In the genomic region with DNA sequence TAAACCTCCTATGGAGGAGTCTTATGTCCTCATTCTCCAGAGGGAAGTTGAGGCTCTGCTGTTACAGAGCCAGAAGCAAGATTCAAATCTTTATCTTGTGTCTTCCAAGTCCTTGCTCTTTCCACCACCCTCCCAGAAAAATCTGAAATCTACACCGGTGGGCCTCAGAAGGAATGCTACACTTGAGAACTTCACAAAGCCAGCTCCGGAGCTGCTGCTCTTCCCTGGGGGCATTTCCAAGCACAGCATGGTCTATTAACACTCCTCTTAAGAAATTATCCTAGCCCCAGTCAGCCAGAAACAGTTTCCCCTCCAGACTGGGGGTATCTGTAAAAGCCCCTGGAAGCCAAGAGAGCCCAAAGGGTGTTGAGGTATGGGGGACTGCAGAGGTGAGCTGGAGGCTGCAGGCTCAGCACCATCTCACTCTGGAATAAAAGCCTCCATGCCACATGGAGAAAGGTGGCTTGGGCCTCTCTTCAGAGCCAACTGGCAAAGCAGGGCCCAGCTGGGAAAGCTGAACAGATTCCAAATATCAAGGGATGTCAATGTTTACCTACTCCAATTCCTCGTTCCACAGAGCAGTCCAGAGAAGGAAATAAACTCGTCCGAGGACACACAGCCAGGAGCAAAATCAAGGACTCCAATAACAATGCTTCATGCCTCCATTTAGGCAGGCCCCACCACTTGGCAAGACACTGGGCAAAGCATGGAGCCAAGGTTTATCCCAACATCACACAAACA, we compare ENCODE assay signal across 8 cellular contexts. TPM values are rescaled to one million over a fixed set of nuclear protein-coding genes. Genes with fewer than 3 reads are reported as not detected.
DNase-seq lines count a peak whose midpoint lies in the region; ATAC-seq and TF ChIP-seq lines count a peak whose summit lies in the region.

No MANE protein-coding gene starts in this region.

- peak; percentile 64 for DNase-seq in DMS 273 (lab: John Stamatoyannopoulos, UW; ENCODE audit: unreplicated experiment)
- no peak for DNase-seq in DMS 273 treated with DMSO at 0.1 percent for 48 hours (lab: John Stamatoyannopoulos, UW)
- no peak for DNase-seq in activated B cell treated with CpG ODN at 0.5 μM for 24 hours
- DNase-seq in immature natural killer cell: no peak
- no peak for DNase-seq in stimulated activated naive B cell treated with anti-CD40 and anti-IgM and Interleukin-4, amounts not matched to agents 10 μg/mL and 1 μg/mL and 100 μg/mL, for 72 hours
- DNase-seq in amygdala (lab: John Stamatoyannopoulos, UW): no peak
- no peak for DNase-seq in GM19240 (ENCODE audit: insufficient read length, low spot score)

- intact Hi-C loops in activated B cell treated with CpG ODN at 0.5 μM for 24 hours (cut with micrococcal nuclease): no loop called here

- H3K27me3 Mint-ChIP-seq in activated B cell treated with CpG ODN at 0.5 μM for 24 hours (no peaks in the 10 kb centered on the region), immature natural killer cell (ENCODE audit: low read depth in 3 of 3) (peaks cover 4 to 16% (median 8%) of the 10 kb centered on the region in 3 donors)
- H3K27me3 Mint-ChIP-seq in stimulated activated naive B cell treated with anti-CD40 and anti-IgM and Interleukin-4, amounts not matched to agents 10 μg/mL and 1 μg/mL and 100 μg/mL, for 72 hours: no peaks in the 10 kb centered on the region

- CTCF ChIA-PET in activated B cell treated with CpG ODN at 0.5 μM for 24 hours (lab: Charles Lee): interaction anchor here (0.8 to 2.6 kb wide), 10 partner anchors 8 to 76 kb away, joined by 3 to 18 read pairs (median 4); no protein-coding TSS in a partner anchor

- H3K36me3 Mint-ChIP-seq in activated B cell treated with CpG ODN at 0.5 μM for 24 hours (ENCODE audit: low read depth) (peaks cover 6% of the 10 kb centered on the region), immature natural killer cell (no peaks in the 10 kb centered on the region)
- peaks cover 14 to 33% of the 10 kb centered on the region in 2 donors for H3K36me3 Mint-ChIP-seq in stimulated activated naive B cell treated with anti-CD40 and anti-IgM and Interleukin-4, amounts not matched to agents 10 μg/mL and 1 μg/mL and 100 μg/mL, for 72 hours

- H3K4me1 Mint-ChIP-seq in activated B cell treated with CpG ODN at 0.5 μM for 24 hours: peaks cover 99% of the 10 kb centered on the region
- peaks cover 97% of the 10 kb centered on the region in 2 donors for H3K4me1 Mint-ChIP-seq in immature natural killer cell
- H3K4me1 Mint-ChIP-seq in stimulated activated naive B cell treated with anti-CD40 and anti-IgM and Interleukin-4, amounts not matched to agents 10 μg/mL and 1 μg/mL and 100 μg/mL, for 72 hours: peaks cover 72 to 99% of the 10 kb centered on the region in 2 donors

- H3K4me3 Mint-ChIP-seq in activated B cell treated with CpG ODN at 0.5 μM for 24 hours: peak overlapping the region; percentile 77
- peak overlapping the region; percentile 49 to 91 (median 69) for H3K4me3 Mint-ChIP-seq in immature natural killer cell
- H3K4me3 Mint-ChIP-seq in stimulated activated naive B cell treated with anti-CD40 and anti-IgM and Interleukin-4, amounts not matched to agents 10 μg/mL and 1 μg/mL and 100 μg/mL, for 72 hours: no peak overlapping the region

- no peak for TF ChIP-seq CTCF in activated B cell treated with CpG ODN at 0.5 μM for 24 hours (IDR thresholded peaks at IDR 0.05)

- POLR2A ChIA-PET in activated B cell treated with CpG ODN at 0.5 μM for 24 hours (lab: Charles Lee): interaction anchor here (0.6 to 14.6 kb wide), 7 partner anchors 8 to 76 kb away, joined by 4 to 493 read pairs (median 6); a partner anchor contains a TSS

- H3K27ac Mint-ChIP-seq in activated B cell treated with CpG ODN at 0.5 μM for 24 hours (peak overlapping the region; percentile 92), immature natural killer cell (peak overlapping the region; percentile 93 to 99 (median 97))
- peak overlapping the region; percentile 90 for H3K27ac Mint-ChIP-seq in stimulated activated naive B cell treated with anti-CD40 and anti-IgM and Interleukin-4, amounts not matched to agents 10 μg/mL and 1 μg/mL and 100 μg/mL, for 72 hours

- no peak for ATAC-seq in activated B cell treated with CpG ODN at 0.5 μM for 24 hours (ENCODE audit: low read depth)
- ATAC-seq in stimulated activated naive B cell treated with anti-CD40 and anti-IgM and Interleukin-4, amounts not matched to agents 10 μg/mL and 1 μg/mL and 100 μg/mL, for 72 hours (replicated peaks): no peak
- ATAC-seq in GM21619 (IDR thresholded peaks at IDR 0.05; ENCODE audit: unreplicated experiment): no peak

- H3K9me3 Mint-ChIP-seq in activated B cell treated with CpG ODN at 0.5 μM for 24 hours (no peaks in the 10 kb centered on the region), immature natural killer cell (no peaks in the 10 kb centered on the region)
- H3K9me3 Mint-ChIP-seq in stimulated activated naive B cell treated with anti-CD40 and anti-IgM and Interleukin-4, amounts not matched to agents 10 μg/mL and 1 μg/mL and 100 μg/mL, for 72 hours: no peaks in the 10 kb centered on the region

RNA-seq across cellular contexts. Expression of gene PNMA1, which starts 36.1 kb away (rescaled TPM):
- total RNA-seq in activated B cell treated with CpG ODN at 0.5 μM for 24 hours: 19.9 and 22.2 TPM in 2 replicates
- polyA plus RNA-seq in immature natural killer cell: 10 to 100 TPM; 19.6 to 39.2 (median 23.8) TPM

Comparison
In these comparisons a context has a peak if more than half of its experiments do, and no peak if none do; other contexts are left out.
1. H3K4me3 Mint-ChIP-seq: peak in activated B cell treated with CpG ODN at 0.5 μM for 24 hours (single experiment) and immature natural killer cell (5 of 5); none in stimulated activated naive B cell treated with anti-CD40 and anti-IgM and Interleukin-4, amounts not matched to agents 10 μg/mL and 1 μg/mL and 100 μg/mL, for 72 hours (0 of 2).
2. Peak in every context shown above with its lines, with median percentiles within 50 percentile points of each other: H3K27ac Mint-ChIP-seq.